In the genomic region with DNA sequence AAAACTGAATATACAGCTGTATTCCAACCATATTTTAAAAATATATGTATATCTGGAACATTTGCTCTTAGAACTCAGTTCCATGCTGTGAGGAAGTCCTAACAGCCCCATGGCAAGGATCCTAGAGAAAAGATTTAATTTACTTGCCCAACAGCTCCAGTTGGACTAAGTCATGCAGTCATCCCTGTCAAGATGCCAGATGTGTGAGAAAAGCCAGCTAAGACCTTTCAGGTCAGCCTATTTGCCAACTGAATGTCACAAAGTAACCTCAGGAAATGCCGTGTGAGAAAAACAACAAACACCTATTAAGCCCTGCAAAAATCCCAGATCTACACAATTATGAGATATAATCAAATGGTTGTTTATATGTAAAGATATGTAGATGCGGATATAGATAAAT, we compare ENCODE assay signal across 12 cellular contexts.
DNase-seq lines count a peak whose midpoint lies in the region; ATAC-seq and TF ChIP-seq lines count a peak whose summit lies in the region.
"Had no signal": no experiment of that assay in that cellular context is flagged by ENCODE, and none has a peak within 500 bp of the region (broad histone marks: within the 10 kb centered on the region; RNA-seq: fewer than 3 reads in every experiment).

No MANE protein-coding gene starts in this region.

- no peaks in the 10 kb centered on the region for H3K9me3 ChIP-seq in left ventricle myocardium inferior (replicated peaks)
- H3K9me3 ChIP-seq in SK-N-SH: no peaks in the 10 kb centered on the region
- H3K9me3 ChIP-seq in OCI-LY7 (ENCODE audit: low read length): no peaks in the 10 kb centered on the region

- H3K9me2 ChIP-seq in SK-N-SH (no peaks in the 10 kb centered on the region), OCI-LY7 (ENCODE audit: insufficient read depth, low read length) (no peaks in the 10 kb centered on the region)

- no peak overlapping the region for H3K27ac ChIP-seq in left ventricle myocardium inferior (replicated peaks)
- peak overlapping the region; percentile 88 to 93; a peak in 3 of 4 replicates for H3K27ac ChIP-seq in SK-N-SH (ENCODE audit: low read depth in 2 of 2, low read length in 1 of 2)
- no peak overlapping the region for H3K27ac ChIP-seq in OCI-LY7 (ENCODE audit: low read depth, low read length, poor library complexity, severe bottlenecking)

- DNase-seq in Right ventricle myocardium inferior (ENCODE audit: missing footprints) (no peak), left ventricle myocardium inferior (no peak), SK-N-SH (peak; percentile 28), globus pallidus (ENCODE audit: low spot score) (peak; percentile 20), ureter (ENCODE audit: low spot score) (peak; percentile 51), NCI-H1694 (lab: John Stamatoyannopoulos, UW) (no peak), cerebellar nuclear complex (lab: John Stamatoyannopoulos, UW) (no peak), OCI-LY7 (ENCODE audit: low spot score) (no peak)
- DNase-seq: activated effector memory CD4-positive, alpha-beta T cell treated with Interleukin-2 at 50 U/mL for 16 hours; effector CD8-positive, alpha-beta T cell; MM.1S; occipital lobe had no signal

- H3K9ac ChIP-seq in SK-N-SH: no peak overlapping the region

- H3K4me1 ChIP-seq in left ventricle myocardium inferior: peaks cover 10% of the 10 kb centered on the region
- H3K4me1 ChIP-seq in SK-N-SH (ENCODE audit: control insufficient read depth in 1 of 2, insufficient read depth in 2 of 2, low read depth in 1 of 2, low read length in 1 of 2): peaks cover 10 to 21% of the 10 kb centered on the region in 2 experiments
- no peaks in the 10 kb centered on the region for H3K4me1 ChIP-seq in OCI-LY7 (ENCODE audit: insufficient read depth, low read length, poor library complexity, severe bottlenecking)

- POLR2A ChIA-PET in SK-N-SH (lab: Yijun Ruan, JAX) (no interaction called here), OCI-LY7 (lab: Charles Lee) (interaction anchor here (0.6 to 1.4 kb wide), 2 partner anchors 10 to 399 kb away, joined by 3 read pairs; no protein-coding TSS in a partner anchor)

- TF ChIP-seq EP300 in SK-N-SH (IDR thresholded peaks at IDR 0.05; ENCODE audit: borderline replicate concordance in 1 of 2, low read depth in 1 of 2, low read length in 1 of 2): peak; percentile 64 to 89; a peak in 3 of 4 replicates

- BruUV-seq in OCI-LY7 (replicated peaks; lab: Mats Ljungman, UMichigan): no TSS peak

- WGBS in SK-N-SH (ENCODE audit: low lambda C conversion rate): 45% methylated on average over 2 of the region's 2 CpGs

- no peaks in the 10 kb centered on the region for H3K79me2 ChIP-seq in SK-N-SH (ENCODE audit: insufficient read depth)
- H3K79me2 ChIP-seq in OCI-LY7 (ENCODE audit: insufficient read depth, low read depth, low read length): no peaks in the 10 kb centered on the region

- no peaks in the 10 kb centered on the region for H3K36me3 ChIP-seq in left ventricle myocardium inferior
- no peaks in the 10 kb centered on the region for H3K36me3 ChIP-seq in SK-N-SH (replicated peaks in 1 of 2; ENCODE audit: control insufficient read depth in 1 of 2, insufficient read depth in 2 of 2, low read length in 1 of 2)
- H3K36me3 ChIP-seq in OCI-LY7 (ENCODE audit: insufficient read depth, low read length): no peaks in the 10 kb centered on the region

- no peak overlapping the region; the same call in 1 of the 2 replicates for H3K4me2 ChIP-seq in SK-N-SH
- no peak overlapping the region for H3K4me2 ChIP-seq in OCI-LY7 (ENCODE audit: low read length)

- peak; percentile 16; the same call in 1 of the 2 replicates for TF ChIP-seq RAD21 in SK-N-SH (IDR thresholded peaks at IDR 0.05; ENCODE audit: low read length)

- TF ChIP-seq CTCF in left ventricle myocardium inferior (IDR thresholded peaks at IDR 0.05; ENCODE audit: borderline replicate concordance) (no peak), SK-N-SH (IDR thresholded peaks at IDR 0.05) (no peak), OCI-LY7 (conservative IDR thresholded peaks at IDR 0.05; ENCODE audit: low read length) (no peak)

- H2AFZ ChIP-seq in SK-N-SH (ENCODE audit: low read depth) (no peak overlapping the region), OCI-LY7 (ENCODE audit: low read length) (no peak overlapping the region)

- CTCF ChIA-PET in SK-N-SH (lab: Yijun Ruan, JAX) (no interaction called here), OCI-LY7 (lab: Charles Lee; ENCODE audit: unreplicated experiment) (no interaction called here)

- peaks cover 27% of the 10 kb centered on the region for H3F3A ChIP-seq in SK-N-SH (replicated peaks; ENCODE audit: insufficient read depth)

- intact Hi-C loops in Right ventricle myocardium inferior (cut with DNase I) (no loop called here), left ventricle myocardium inferior (cut with micrococcal nuclease) (no loop called here), OCI-LY7 (cut with micrococcal nuclease; ENCODE audit: unreplicated experiment) (no loop called here)

- no peak overlapping the region for H3K4me3 ChIP-seq in left ventricle myocardium inferior
- no peak overlapping the region for H3K4me3 ChIP-seq in SK-N-SH (ENCODE audit: low read depth in 2 of 2, low read length in 1 of 2)
- no peak overlapping the region for H3K4me3 ChIP-seq in OCI-LY7 (ENCODE audit: low read depth, low read length, poor library complexity, severe bottlenecking)

- peak; percentile 59 for ATAC-seq in Right ventricle myocardium inferior

- H3K27me3 ChIP-seq in left ventricle myocardium inferior (ENCODE audit: low read depth) (no peaks in the 10 kb centered on the region), SK-N-SH (ENCODE audit: insufficient read depth) (no peaks in the 10 kb centered on the region)

- H4K20me1 ChIP-seq in SK-N-SH (ENCODE audit: insufficient read depth): no peaks in the 10 kb centered on the region
- H4K20me1 ChIP-seq in OCI-LY7 (ENCODE audit: insufficient read depth, low read length): no peaks in the 10 kb centered on the region

TF ChIP-seq in SK-N-SH, 30 proteins besides CTCF, POLR2A, EP300 and RAD21 (continues in another document):
- TF ChIP-seq CHD2 (IDR thresholded peaks at IDR 0.05; ENCODE audit: low read length, partially characterized antibody): no peak
- peak; percentile 89 for TF ChIP-seq NFIC (IDR thresholded peaks at IDR 0.05; ENCODE audit: borderline replicate concordance)
- no peak; the same call in 1 of the 2 replicates for TF ChIP-seq FOSL2 (IDR thresholded peaks at IDR 0.05; ENCODE audit: borderline replicate concordance, low read depth)
- no peak for TF ChIP-seq RCOR1 (IDR thresholded peaks at IDR 0.05; ENCODE audit: low read length)
- no peak for TF ChIP-seq GABPA (IDR thresholded peaks at IDR 0.05; ENCODE audit: low read depth)
- peak; percentile 64; the same call in 1 of the 2 replicates for TF ChIP-seq RXRA (IDR thresholded peaks at IDR 0.05; ENCODE audit: borderline replicate concordance, low read depth)
- TF ChIP-seq GATA2 (CRISPR knock-in tag; IDR thresholded peaks at IDR 0.05): no peak
- TF ChIP-seq, protein P1, sequence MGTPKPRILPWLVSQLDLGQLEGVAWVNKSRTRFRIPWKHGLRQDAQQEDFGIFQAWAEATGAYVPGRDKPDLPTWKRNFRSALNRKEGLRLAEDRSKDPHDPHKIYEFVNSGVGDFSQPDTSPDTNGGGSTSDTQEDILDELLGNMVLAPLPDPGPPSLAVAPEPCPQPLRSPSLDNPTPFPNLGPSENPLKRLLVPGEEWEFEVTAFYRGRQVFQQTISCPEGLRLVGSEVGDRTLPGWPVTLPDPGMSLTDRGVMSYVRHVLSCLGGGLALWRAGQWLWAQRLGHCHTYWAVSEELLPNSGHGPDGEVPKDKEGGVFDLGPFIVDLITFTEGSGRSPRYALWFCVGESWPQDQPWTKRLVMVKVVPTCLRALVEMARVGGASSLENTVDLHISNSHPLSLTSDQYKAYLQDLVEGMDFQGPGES (IDR thresholded peaks at IDR 0.05; ENCODE audit: low read depth, low read length): no peak
- TF ChIP-seq SMC3 (IDR thresholded peaks at IDR 0.05; ENCODE audit: low read depth, low read length): no peak
- TF ChIP-seq, protein P2, sequence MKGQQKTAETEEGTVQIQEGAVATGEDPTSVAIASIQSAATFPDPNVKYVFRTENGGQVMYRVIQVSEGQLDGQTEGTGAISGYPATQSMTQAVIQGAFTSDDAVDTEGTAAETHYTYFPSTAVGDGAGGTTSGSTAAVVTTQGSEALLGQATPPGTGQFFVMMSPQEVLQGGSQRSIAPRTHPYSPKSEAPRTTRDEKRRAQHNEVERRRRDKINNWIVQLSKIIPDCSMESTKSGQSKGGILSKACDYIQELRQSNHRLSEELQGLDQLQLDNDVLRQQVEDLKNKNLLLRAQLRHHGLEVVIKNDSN (IDR thresholded peaks at IDR 0.05; ENCODE audit: borderline replicate concordance, low read depth): no peak
- TF ChIP-seq ELF1 (IDR thresholded peaks at IDR 0.05): no peak
- no peak for TF ChIP-seq NRF1 (IDR thresholded peaks at IDR 0.05; ENCODE audit: low read depth, low read length)
- no peak for TF ChIP-seq YY1 (IDR thresholded peaks at IDR 0.05; ENCODE audit: low read depth)
- TF ChIP-seq, protein P3, sequence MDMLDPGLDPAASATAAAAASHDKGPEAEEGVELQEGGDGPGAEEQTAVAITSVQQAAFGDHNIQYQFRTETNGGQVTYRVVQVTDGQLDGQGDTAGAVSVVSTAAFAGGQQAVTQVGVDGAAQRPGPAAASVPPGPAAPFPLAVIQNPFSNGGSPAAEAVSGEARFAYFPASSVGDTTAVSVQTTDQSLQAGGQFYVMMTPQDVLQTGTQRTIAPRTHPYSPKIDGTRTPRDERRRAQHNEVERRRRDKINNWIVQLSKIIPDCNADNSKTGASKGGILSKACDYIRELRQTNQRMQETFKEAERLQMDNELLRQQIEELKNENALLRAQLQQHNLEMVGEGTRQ (IDR thresholded peaks at IDR 0.05; ENCODE audit: borderline replicate concordance, low read depth, low read length): no peak
- TF ChIP-seq FOXJ3 (CRISPR knock-in tag; IDR thresholded peaks at IDR 0.05): no peak
- TF ChIP-seq TEAD4 (IDR thresholded peaks at IDR 0.05; ENCODE audit: borderline replicate concordance, insufficient read depth): peak; percentile 40; the same call in 1 of the 2 replicates
- TF ChIP-seq MEF2A (IDR thresholded peaks at IDR 0.05; ENCODE audit: borderline replicate concordance, low read depth): no peak; the same call in 1 of the 2 replicates
- TF ChIP-seq TCF12 (IDR thresholded peaks at IDR 0.05): peak; percentile 95
- TF ChIP-seq POLR2AphosphoS5 (IDR thresholded peaks at IDR 0.05; ENCODE audit: low read depth, low read length): peak; percentile 44; the same call in 1 of the 2 replicates
- TF ChIP-seq, protein P4, sequence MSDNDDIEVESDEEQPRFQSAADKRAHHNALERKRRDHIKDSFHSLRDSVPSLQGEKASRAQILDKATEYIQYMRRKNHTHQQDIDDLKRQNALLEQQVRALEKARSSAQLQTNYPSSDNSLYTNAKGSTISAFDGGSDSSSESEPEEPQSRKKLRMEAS (IDR thresholded peaks at IDR 0.05; ENCODE audit: low read depth): no peak
- no peak for TF ChIP-seq SIN3A (IDR thresholded peaks at IDR 0.05; ENCODE audit: borderline replicate concordance, low read depth, low read length)

Comparison
In these comparisons a context has a peak if more than half of its experiments do, and no peak if none do; other contexts are left out.
1. DNase-seq: peak in SK-N-SH (single experiment), globus pallidus (single experiment) and ureter (single experiment); none in Right ventricle myocardium inferior (single experiment), left ventricle myocardium inferior (single experiment), NCI-H1694 (single experiment), cerebellar nuclear complex (0 of 2) and OCI-LY7 (single experiment).
2. H3K27ac ChIP-seq: peak in SK-N-SH (2 of 2); none in left ventricle myocardium inferior (single experiment) and OCI-LY7 (single experiment).